ENCODE assay signal across 12 cellular contexts in the genomic region with DNA sequence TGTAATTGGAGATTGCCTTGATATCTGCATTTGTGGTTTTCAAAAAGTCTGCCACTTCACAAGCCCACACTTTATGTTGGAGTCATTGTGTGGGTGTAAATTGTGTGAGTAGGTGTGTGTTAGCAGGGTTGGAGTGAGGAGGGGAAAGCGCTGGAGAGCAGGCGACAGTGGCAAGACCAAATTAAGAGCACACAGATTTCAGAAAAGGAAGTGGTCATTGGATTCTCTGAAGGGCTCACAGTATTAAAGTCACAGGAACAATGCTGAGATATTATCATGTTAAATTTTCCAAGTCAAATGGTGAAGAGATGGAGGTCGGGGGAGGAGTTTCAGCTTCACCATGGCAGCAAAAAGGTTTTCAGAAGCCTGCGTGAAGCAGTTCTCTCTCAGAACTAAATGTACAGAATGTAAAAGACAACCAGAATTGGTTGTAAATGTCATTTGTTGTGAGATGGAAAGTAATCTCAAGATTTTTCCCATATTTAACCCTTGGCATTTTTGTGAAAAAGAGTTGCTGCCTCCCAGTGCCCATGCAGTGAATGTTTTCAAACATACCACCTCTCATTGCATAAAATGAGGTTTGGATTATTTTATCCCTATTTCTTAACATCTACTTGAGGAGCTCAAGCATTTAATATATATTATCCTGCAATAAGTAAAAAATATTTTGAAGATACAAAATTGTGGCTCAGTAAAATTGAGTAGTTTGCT.
DNase-seq lines count a peak whose midpoint lies in the region; ATAC-seq, FAIRE-seq and TF ChIP-seq lines count a peak whose summit lies in the region.
"Had no signal": no experiment of that assay in that cellular context is flagged by ENCODE, and none has a peak within 500 bp of the region (broad histone marks: within the 10 kb centered on the region; RNA-seq: fewer than 3 reads in every experiment).

No MANE protein-coding gene starts in this region.

- peak in 1 of 2 donors; percentile 27 for ATAC-seq in activated T-cell treated with anti-CD3 and anti-CD28 coated beads, Interleukin-2, amount 50 U/mL, for 4 hours
- no peak for ATAC-seq in HG02610 (IDR thresholded peaks at IDR 0.05; ENCODE audit: unreplicated experiment)

- no peak overlapping the region for H3K9ac ChIP-seq in keratinocyte (ENCODE audit: control insufficient read depth, extremely low read depth, insufficient read depth, low read length)

- H3K79me2 ChIP-seq in keratinocyte (ENCODE audit: control insufficient read depth, insufficient read depth, low read length), result no peaks in the 10 kb centered on the region

- peaks cover 11 to 18% (median 12%) of the 10 kb centered on the region in 3 donors for H3K4me1 Mint-ChIP-seq in CD8-positive, alpha-beta memory T cell
- peaks cover 23% of the 10 kb centered on the region for H3K4me1 Mint-ChIP-seq in activated T-cell treated with anti-CD3 and anti-CD28 coated beads, Interleukin-2, amount 50 U/mL, for 4 hours (ENCODE audit: low read depth)
- H3K4me1 Mint-ChIP-seq: naive B cell had no signal

- dilution Hi-C loops in keratinocyte (cut with MboI; ENCODE audit: extremely low pct_ligation_motif_present, low sequenced_read_pairs), result no loop called here

- peak; percentile 44 for FAIRE-seq in keratinocyte (lab: Jason Lieb, UNC)

- no peaks in the 10 kb centered on the region for H3K36me3 ChIP-seq in CD8-positive, alpha-beta memory T cell (ENCODE audit: insufficient read depth, low read length)
- H3K36me3 ChIP-seq in keratinocyte (ENCODE audit: control insufficient read depth in 2 of 2, extremely low read depth in 1 of 2, insufficient read depth in 2 of 2, low read length in 2 of 2), result no peaks in the 10 kb centered on the region
- H3K36me3 ChIP-seq: esophagus squamous epithelium had no signal

- in situ Hi-C loops in GM13976 (cut with MboI; ENCODE audit: low sequenced_read_pairs, unreplicated experiment), result no loop called here

- H3K4me3 Mint-ChIP-seq in CD8-positive, alpha-beta memory T cell, result peak overlapping the region in 4 of 7 donors; percentile 4 to 52 (median 21)
- peak overlapping the region; percentile 57 for H3K4me3 Mint-ChIP-seq in activated T-cell treated with anti-CD3 and anti-CD28 coated beads, Interleukin-2, amount 50 U/mL, for 4 hours
- H3K4me3 Mint-ChIP-seq: naive B cell had no signal

- H3K27me3 Mint-ChIP-seq in CD8-positive, alpha-beta memory T cell, result no peaks in the 10 kb centered on the region
- no peaks in the 10 kb centered on the region for H3K27me3 Mint-ChIP-seq in activated T-cell treated with anti-CD3 and anti-CD28 coated beads, Interleukin-2, amount 50 U/mL, for 4 hours (ENCODE audit: low read depth)
- H3K27me3 Mint-ChIP-seq: naive B cell had no signal

- no peak overlapping the region for H3K4me3 ChIP-seq in CD8-positive, alpha-beta memory T cell (ENCODE audit: low read length)
- no peak overlapping the region for H3K4me3 ChIP-seq in keratinocyte (ENCODE audit: control insufficient read depth in 2 of 3, extremely low read depth in 1 of 3, insufficient read depth in 2 of 3, low read depth in 1 of 3, low read length in 3 of 3)
- H3K4me3 ChIP-seq: esophagus squamous epithelium had no signal

- H3K9me3 ChIP-seq in CD8-positive, alpha-beta memory T cell (ENCODE audit: low read length), result no peaks in the 10 kb centered on the region
- no peaks in the 10 kb centered on the region for H3K9me3 ChIP-seq in keratinocyte (ENCODE audit: control insufficient read depth, low read depth, low read length)
- H3K9me3 ChIP-seq: esophagus squamous epithelium had no signal

- H2AFZ ChIP-seq in keratinocyte (ENCODE audit: control insufficient read depth, low read length), result peak overlapping the region; percentile 17

- no peaks in the 10 kb centered on the region for H3K36me3 Mint-ChIP-seq in CD8-positive, alpha-beta memory T cell
- no peaks in the 10 kb centered on the region for H3K36me3 Mint-ChIP-seq in activated T-cell treated with anti-CD3 and anti-CD28 coated beads, Interleukin-2, amount 50 U/mL, for 4 hours (ENCODE audit: insufficient read depth)
- H3K36me3 Mint-ChIP-seq: naive B cell had no signal

- no peaks in the 10 kb centered on the region for H3K9me3 Mint-ChIP-seq in CD8-positive, alpha-beta memory T cell
- H3K9me3 Mint-ChIP-seq in activated T-cell treated with anti-CD3 and anti-CD28 coated beads, Interleukin-2, amount 50 U/mL, for 4 hours, result no peaks in the 10 kb centered on the region

- no peak for TF ChIP-seq CTCF in keratinocyte (optimal IDR thresholded peaks at IDR 0.05 in 1 of 3, IDR thresholded peaks at IDR 0.05 in 1 of 3, conservative IDR thresholded peaks at IDR 0.05 in 1 of 3; ENCODE audit: extremely low read depth in 1 of 3, insufficient read depth in 2 of 3, low read length in 3 of 3)
- no peak for TF ChIP-seq CTCF in GM13976 (IDR thresholded peaks at IDR 0.05; ENCODE audit: borderline replicate concordance, control extremely low read depth, extremely low read depth, insufficient read depth, missing control alignments)

- H3K4me2 ChIP-seq in keratinocyte (ENCODE audit: control insufficient read depth, extremely low read depth, insufficient read depth, low read depth, low read length), result peak overlapping the region; percentile 30

- no peaks in the 10 kb centered on the region for H3K9me1 ChIP-seq in keratinocyte (ENCODE audit: control insufficient read depth, extremely low read depth, insufficient read depth, low read length)

- CTCF ChIA-PET in CD8-positive, alpha-beta memory T cell (lab: Charles Lee), result no interaction called here

- no peaks in the 10 kb centered on the region for H3K4me1 ChIP-seq in CD8-positive, alpha-beta memory T cell (ENCODE audit: insufficient read depth, low read length)
- peaks cover 11% of the 10 kb centered on the region for H3K4me1 ChIP-seq in keratinocyte (ENCODE audit: control insufficient read depth, extremely low read depth, insufficient read depth, low read length)
- H3K4me1 ChIP-seq: esophagus squamous epithelium had no signal

- DNase-seq in CD8-positive, alpha-beta memory T cell, result no peak
- DNase-seq in HT1080 (ENCODE audit: low read depth), result peak; percentile 2
- DNase-seq in activated T-cell treated with anti-CD3 and anti-CD28 coated beads, Interleukin-2, amount 50 U/mL, for 4 hours, result no peak
- no peak for DNase-seq in keratinocyte (ENCODE audit: low read depth, low spot score)
- no peak for DNase-seq in dedifferentiated amniotic fluid mesenchymal stem cell (ENCODE audit: extremely low spot score)
- no peak for DNase-seq in LoVo (ENCODE audit: low spot score)
- DNase-seq in GM13976 (ENCODE audit: low spot score), result no peak
- DNase-seq: activated effector memory CD4-positive, alpha-beta T cell treated with anti-CD3 and anti-CD28 coated beads, Interleukin-2, amount 50 U/mL, for 16 hours; esophagus squamous epithelium; Karpas-422; naive B cell had no signal

- POLR2A ChIA-PET in CD8-positive, alpha-beta memory T cell (lab: Charles Lee), result no interaction called here

- no peak overlapping the region for H3K27ac ChIP-seq in CD8-positive, alpha-beta memory T cell (ENCODE audit: low read depth, low read length)
- peak overlapping the region; percentile 51 for H3K27ac ChIP-seq in keratinocyte (ENCODE audit: control insufficient read depth, insufficient read depth, low read length)
- H3K27ac ChIP-seq: esophagus squamous epithelium had no signal

- H3K27me3 ChIP-seq in CD8-positive, alpha-beta memory T cell (ENCODE audit: insufficient read depth, low read length, poor library complexity, severe bottlenecking), result no peaks in the 10 kb centered on the region
- H3K27me3 ChIP-seq in keratinocyte (ENCODE audit: control insufficient read depth, extremely low read depth, insufficient read depth, low read length), result no peaks in the 10 kb centered on the region
- H3K27me3 ChIP-seq: esophagus squamous epithelium had no signal

- peak overlapping the region in 3 of 8 donors; percentile 39 to 45 (median 44) for H3K27ac Mint-ChIP-seq in CD8-positive, alpha-beta memory T cell
- H3K27ac Mint-ChIP-seq: naive B cell had no signal

- H4K20me1 ChIP-seq in keratinocyte (ENCODE audit: control insufficient read depth, extremely low read depth, insufficient read depth, low read length), result no peaks in the 10 kb centered on the region
